ENCODE assay signal across 30 cellular contexts in the genomic region with DNA sequence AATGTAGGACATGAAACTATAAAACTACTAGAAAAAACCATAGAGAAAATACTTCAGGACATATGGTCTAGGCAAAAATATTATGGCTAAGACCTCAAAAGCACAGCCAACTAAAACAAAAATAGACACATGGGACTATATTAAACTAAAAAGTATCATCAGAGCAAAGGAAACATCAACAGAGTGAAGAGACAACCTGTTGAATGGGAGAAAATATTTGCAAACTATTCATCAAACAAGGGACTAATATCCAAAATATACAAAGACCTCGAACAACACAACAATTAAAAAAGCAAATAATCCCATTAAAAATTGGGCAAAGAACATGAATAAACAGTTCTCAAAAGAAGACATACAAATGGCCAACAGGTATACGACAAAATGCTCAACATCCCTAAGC.
"Had no signal": no experiment of that assay in that cellular context is flagged by ENCODE, and none has a peak within 500 bp of the region (broad histone marks: within the 10 kb centered on the region; RNA-seq: fewer than 3 reads in every experiment).

No MANE protein-coding gene starts in this region.

- H3K27me3 Mint-ChIP-seq: activated CD4-positive, alpha-beta T cell treated with anti-CD3 and anti-CD28 coated beads, Interleukin-2, amount 10 ng/mL, durations not matched to agents 24 days and 14 days; activated naive CD4-positive, alpha-beta T cell treated with anti-CD3 and anti-CD28 coated beads, Interleukin-2, amount 10 ng/mL, durations not matched to agents 7 days and 5 days had no signal

- H3K9me3 ChIP-seq: body of pancreas, colonic mucosa, esophagus muscularis mucosa, gastroesophageal sphincter, heart right ventricle had no signal

- ATAC-seq: activated CD4-positive, alpha-beta T cell treated with anti-CD3 and anti-CD28 coated beads for 36 hours; activated CD8-positive, alpha-beta memory T cell treated with anti-CD3 and anti-CD28 coated beads, Interleukin-2, amount 10 ng/mL, durations not matched to agents 7 days and 5 days; activated CD8-positive, alpha-beta T cell treated with anti-CD3 and anti-CD28 coated beads, Interleukin-2, amount 10 ng/mL, durations not matched to agents 7 days and 5 days; activated naive CD4-positive, alpha-beta T cell treated with anti-CD3 and anti-CD28 coated beads, Interleukin-2, amount 50 U/mL, for 72 hours; body of pancreas; gastroesophageal sphincter; heart right ventricle; T-helper 17 cell had no signal

- DNase-seq: activated CD4-positive, alpha-beta memory T cell treated with anti-CD3 and anti-CD28 coated beads for 36 hours; activated CD4-positive, alpha-beta T cell treated with anti-CD3 and anti-CD28 coated beads for 36 hours; activated CD4-positive, alpha-beta T cell treated with anti-CD3 and anti-CD28 coated beads, Interleukin-2, amount 10 ng/mL, durations not matched to agents 24 days and 14 days; activated CD4-positive, CD25-positive, alpha-beta regulatory T cell; activated CD4-positive, CD25-positive, alpha-beta regulatory T cell treated with anti-CD3 and anti-CD28 coated beads, Interleukin-2, amount 50 U/mL, for 72 hours; activated CD8-positive, alpha-beta memory T cell treated with anti-CD3 and anti-CD28 coated beads, Interleukin-2, amount 10 ng/mL, durations not matched to agents 7 days and 5 days; activated CD8-positive, alpha-beta memory T cell treated with anti-CD3 and anti-CD28 coated beads, Interleukin-2, amount 50 U/mL, for 4 hours; activated CD8-positive, alpha-beta T cell treated with anti-CD3 and anti-CD28 coated beads, Interleukin-2, amount 10 ng/mL, durations not matched to agents 7 days and 5 days; activated gamma-delta T cell; activated naive CD4-positive, alpha-beta T cell; activated naive CD4-positive, alpha-beta T cell treated with anti-CD3 and anti-CD28 coated beads, Interleukin-2, amount 10 ng/mL, durations not matched to agents 7 days and 5 days; activated naive CD8-positive, alpha-beta T cell treated with anti-CD3 and anti-CD28 coated beads, Interleukin-2, amount 10 ng/mL, durations not matched to agents 7 days and 5 days; activated T-cell treated with anti-CD3 and anti-CD28 coated beads, Interleukin-2, amount 50 U/mL, for 1 hour; activated T-cell treated with anti-CD3 and anti-CD28 coated beads, Interleukin-2, amount 50 U/mL, for 48 hours; body of pancreas; caudate nucleus; colonic mucosa; effector CD8-positive, alpha-beta T cell; erythroblast; foreskin melanocyte; heart right ventricle; T-helper 1 cell; T-helper 17 cell; T1000 had no signal

- H3K4me3 ChIP-seq: body of pancreas, colonic mucosa, esophagus muscularis mucosa, gastroesophageal sphincter, heart right ventricle, hepatocyte had no signal

- H3K27ac Mint-ChIP-seq: activated CD4-positive, alpha-beta memory T cell treated with anti-CD3 and anti-CD28 coated beads for 36 hours; activated CD4-positive, alpha-beta T cell treated with anti-CD3 and anti-CD28 coated beads, Interleukin-2, amount 10 ng/mL, durations not matched to agents 24 days and 14 days; activated CD8-positive, alpha-beta T cell treated with anti-CD3 and anti-CD28 coated beads, Interleukin-2, amount 10 ng/mL, durations not matched to agents 7 days and 5 days; activated naive CD4-positive, alpha-beta T cell treated with anti-CD3 and anti-CD28 coated beads, Interleukin-2, amount 10 ng/mL, durations not matched to agents 7 days and 5 days; activated naive CD4-positive, alpha-beta T cell treated with anti-CD3 and anti-CD28 coated beads, Interleukin-2, amount 50 U/mL, for 72 hours; activated naive CD8-positive, alpha-beta T cell treated with anti-CD3 and anti-CD28 coated beads, Interleukin-2, amount 10 ng/mL, durations not matched to agents 7 days and 5 days; activated T-helper 1 cell treated with anti-CD3 and anti-CD28 coated beads, Interleukin-12 subunit alpha, Interleukin-12 subunit beta, Interleukin-2, Interleukin-4 antibody, amounts not matched to agents 30 ng/mL and 10 ng/mL and 1 ng/mL, durations not matched to agents 14 hours and 24 hours and 36 hours; T-helper 17 cell; T-helper 2 cell treated with Interferon-gamma antibody and Interleukin-4, amounts not matched to agents 5 μg/mL and 100 μg/mL, for 36 hours had no signal

- H2AFZ ChIP-seq: hepatocyte had no signal

- H3K36me3 ChIP-seq: colonic mucosa, esophagus muscularis mucosa, gastroesophageal sphincter, heart right ventricle had no signal

- H3K4me1 ChIP-seq: body of pancreas, colonic mucosa had no signal

- H3K27ac ChIP-seq: body of pancreas, colonic mucosa, esophagus muscularis mucosa, gastroesophageal sphincter, heart right ventricle, hepatocyte had no signal

- H3K27me3 ChIP-seq: body of pancreas, colonic mucosa, esophagus muscularis mucosa, gastroesophageal sphincter, heart right ventricle, hepatocyte had no signal

- H3K36me3 Mint-ChIP-seq: activated CD4-positive, alpha-beta memory T cell treated with anti-CD3 and anti-CD28 coated beads for 36 hours; activated naive CD4-positive, alpha-beta T cell treated with anti-CD3 and anti-CD28 coated beads, Interleukin-2, amount 10 ng/mL, durations not matched to agents 7 days and 5 days; activated naive CD8-positive, alpha-beta T cell treated with anti-CD3 and anti-CD28 coated beads, Interleukin-2, amount 10 ng/mL, durations not matched to agents 7 days and 5 days had no signal

- H3K79me2 ChIP-seq: hepatocyte had no signal

- H3K4me2 ChIP-seq: hepatocyte had no signal

- H3K9me3 Mint-ChIP-seq: activated CD4-positive, alpha-beta T cell treated with anti-CD3 and anti-CD28 coated beads, Interleukin-2, amount 10 ng/mL, durations not matched to agents 24 days and 14 days; activated naive CD4-positive, alpha-beta T cell treated with anti-CD3 and anti-CD28 coated beads, Interleukin-2, amount 10 ng/mL, durations not matched to agents 7 days and 5 days; activated naive CD4-positive, alpha-beta T cell treated with anti-CD3 and anti-CD28 coated beads, Interleukin-2, amount 50 U/mL, for 72 hours; activated naive CD8-positive, alpha-beta T cell treated with anti-CD3 and anti-CD28 coated beads, Interleukin-2, amount 10 ng/mL, durations not matched to agents 7 days and 5 days had no signal

- H3K4me1 Mint-ChIP-seq: activated naive CD4-positive, alpha-beta T cell treated with anti-CD3 and anti-CD28 coated beads, Interleukin-2, amount 10 ng/mL, durations not matched to agents 7 days and 5 days; activated naive CD8-positive, alpha-beta T cell treated with anti-CD3 and anti-CD28 coated beads, Interleukin-2, amount 10 ng/mL, durations not matched to agents 7 days and 5 days; T-helper 17 cell had no signal

- H3K4me3 Mint-ChIP-seq: activated CD4-positive, alpha-beta memory T cell treated with anti-CD3 and anti-CD28 coated beads for 36 hours; activated CD4-positive, alpha-beta T cell treated with anti-CD3 and anti-CD28 coated beads for 36 hours; activated CD4-positive, alpha-beta T cell treated with anti-CD3 and anti-CD28 coated beads, Interleukin-2, amount 10 ng/mL, durations not matched to agents 24 days and 14 days; activated CD8-positive, alpha-beta memory T cell treated with anti-CD3 and anti-CD28 coated beads, Interleukin-2, amount 10 ng/mL, durations not matched to agents 7 days and 5 days; activated CD8-positive, alpha-beta T cell treated with anti-CD3 and anti-CD28 coated beads, Interleukin-2, amount 10 ng/mL, durations not matched to agents 7 days and 5 days; activated naive CD4-positive, alpha-beta T cell treated with anti-CD3 and anti-CD28 coated beads, Interleukin-2, amount 10 ng/mL, durations not matched to agents 7 days and 5 days; activated naive CD8-positive, alpha-beta T cell treated with anti-CD3 and anti-CD28 coated beads, Interleukin-2, amount 10 ng/mL, durations not matched to agents 7 days and 5 days; activated T-helper 1 cell treated with anti-CD3 and anti-CD28 coated beads, Interleukin-12 subunit alpha, Interleukin-12 subunit beta, Interleukin-2, Interleukin-4 antibody, amounts not matched to agents 30 ng/mL and 10 ng/mL and 1 ng/mL, durations not matched to agents 14 hours and 24 hours and 36 hours; T-helper 17 cell; T-helper 2 cell treated with Interferon-gamma antibody and Interleukin-4, amounts not matched to agents 5 μg/mL and 100 μg/mL, for 36 hours had no signal
